8 cellular contexts compared by ENCODE assay signal in genomic region chr10:71319042-71319799, GRCh38. TPM values are rescaled to one million over a fixed set of nuclear protein-coding genes. Genes with fewer than 3 reads are reported as not detected.
DNase-seq lines count a peak whose midpoint lies in the region; ATAC-seq and TF ChIP-seq lines count a peak whose summit lies in the region.

TSS of gene SLC29A3 (plus strand) at chr10:71319259. CDS start at chr10:71319310, 51 bp downstream.

- intact Hi-C loops in Right ventricle myocardium inferior (cut with DNase I) (loop anchor here (2.0 to 5.0 kb wide), 5 partner anchors 58 to 388 kb away; no protein-coding TSS in a partner anchor), ovary (cut with DNase I) (loop anchor here (2.0 to 10.0 kb wide), 9 partner anchors 58 to 1018 kb away; no protein-coding TSS in a partner anchor)

- peak; percentile 73 for ATAC-seq in GM21825 (IDR thresholded peaks at IDR 0.05; ENCODE audit: unreplicated experiment)
- ATAC-seq in Right ventricle myocardium inferior, result peak; percentile 92

- peaks cover 42% of the 10 kb centered on the region for H3K4me1 Mint-ChIP-seq in activated naive CD4-positive, alpha-beta T cell treated with anti-CD3 and anti-CD28 coated beads, Interleukin-2, amount 50 U/mL, for 24 hours

- H3K36me3 Mint-ChIP-seq in activated naive CD4-positive, alpha-beta T cell treated with anti-CD3 and anti-CD28 coated beads, Interleukin-2, amount 50 U/mL, for 24 hours, result peaks cover 9% of the 10 kb centered on the region

- peaks cover 0 to 3% of the 10 kb centered on the region in 2 experiments for H3K36me3 ChIP-seq in SK-N-SH (replicated peaks in 1 of 2; ENCODE audit: control insufficient read depth in 1 of 2, insufficient read depth in 2 of 2, low read length in 1 of 2)
- no peaks in the 10 kb centered on the region for H3K36me3 ChIP-seq in ovary
- no peaks in the 10 kb centered on the region for H3K36me3 ChIP-seq in thymus (ENCODE audit: control insufficient read depth, insufficient read depth)

- WGBS in SK-N-SH (ENCODE audit: low lambda C conversion rate), result 2% methylated on average over 32 of the region's 62 CpGs
- WGBS in ovary, 3 donors, result 0% methylated on average over 33 to 62 of the region's 62 CpGs
- 1% methylated on average over 62 of the region's 62 CpGs for WGBS in thymus

- peak; percentile 66 for TF ChIP-seq RAD21 in SK-N-SH (IDR thresholded peaks at IDR 0.05; ENCODE audit: low read length)

- no peaks in the 10 kb centered on the region for H3K27me3 Mint-ChIP-seq in activated naive CD4-positive, alpha-beta T cell treated with anti-CD3 and anti-CD28 coated beads, Interleukin-2, amount 50 U/mL, for 24 hours

- DNase-seq in EH (ENCODE audit: low read depth) (peak; percentile 86), LoVo (ENCODE audit: low spot score) (peak; percentile 92), SK-N-SH (peak; percentile 93), Right ventricle myocardium inferior (ENCODE audit: missing footprints) (peak; percentile 91), ovary (peak; percentile 80 to 88 (median 84))

- H3K27ac ChIP-seq in SK-N-SH (ENCODE audit: low read depth in 2 of 2, low read length in 1 of 2) (peak within 1 kb of the TSS; percentile 34 to 87; a peak in 3 of 4 replicates), ovary (peak within 1 kb of the TSS; percentile 83 to 91), thymus (ENCODE audit: low read depth) (no peak within 1 kb of the TSS)

- TF ChIP-seq CTCF in SK-N-SH (IDR thresholded peaks at IDR 0.05), result peak; percentile 67
- TF ChIP-seq CTCF in ovary (IDR thresholded peaks at IDR 0.05), result peak; percentile 52 to 84 (median 73)

- H4K20me1 ChIP-seq in SK-N-SH (ENCODE audit: insufficient read depth), result no peaks in the 10 kb centered on the region

- peak; percentile 74 for TF ChIP-seq POLR2A in ovary (IDR thresholded peaks at IDR 0.05)

- CTCF ChIA-PET in SK-N-SH (lab: Yijun Ruan, JAX), result interaction anchor here (0.6 to 9.0 kb wide), 54 partner anchors 11 to 494 kb away, joined by 3 to 99 read pairs (median 4); partner anchors contain the start of gene CDH23

- peak within 1 kb of the TSS; percentile 95 for H3K4me3 Mint-ChIP-seq in activated naive CD4-positive, alpha-beta T cell treated with anti-CD3 and anti-CD28 coated beads, Interleukin-2, amount 50 U/mL, for 24 hours

- peak within 1 kb of the TSS; percentile 78 for H3K9ac ChIP-seq in SK-N-SH

- no peaks in the 10 kb centered on the region for H3K9me3 Mint-ChIP-seq in activated naive CD4-positive, alpha-beta T cell treated with anti-CD3 and anti-CD28 coated beads, Interleukin-2, amount 50 U/mL, for 24 hours

- H3K79me2 ChIP-seq in SK-N-SH (ENCODE audit: insufficient read depth), result no peaks in the 10 kb centered on the region

- H2AFZ ChIP-seq in SK-N-SH (ENCODE audit: low read depth), result peak within 1 kb of the TSS; percentile 99

- H3K4me1 ChIP-seq in SK-N-SH (ENCODE audit: control insufficient read depth in 1 of 2, insufficient read depth in 2 of 2, low read depth in 1 of 2, low read length in 1 of 2) (peaks cover 0 to 18% of the 10 kb centered on the region in 2 experiments; a peak in 1 of 4 replicates), ovary (ENCODE audit: insufficient read depth) (peaks cover 10% of the 10 kb centered on the region), thymus (ENCODE audit: control insufficient read depth, insufficient read depth, low read length) (peaks cover 3% of the 10 kb centered on the region)

- H3K9me2 ChIP-seq in SK-N-SH, result no peaks in the 10 kb centered on the region

- H3K27me3 ChIP-seq in SK-N-SH (ENCODE audit: insufficient read depth), result no peaks in the 10 kb centered on the region
- H3K27me3 ChIP-seq in ovary, result no peaks in the 10 kb centered on the region
- no peaks in the 10 kb centered on the region for H3K27me3 ChIP-seq in thymus (ENCODE audit: control insufficient read depth, insufficient read depth)

- H3K9me3 ChIP-seq in SK-N-SH, result no peaks in the 10 kb centered on the region
- no peaks in the 10 kb centered on the region for H3K9me3 ChIP-seq in ovary
- no peaks in the 10 kb centered on the region for H3K9me3 ChIP-seq in thymus (ENCODE audit: control insufficient read depth)

- H3K4me3 ChIP-seq in SK-N-SH (ENCODE audit: low read depth in 2 of 2, low read length in 1 of 2), result peak within 1 kb of the TSS; percentile 86 to 94
- peak within 1 kb of the TSS; percentile 76 for H3K4me3 ChIP-seq in ovary
- peak within 1 kb of the TSS; percentile 60 for H3K4me3 ChIP-seq in thymus (ENCODE audit: low read length)

- H3F3A ChIP-seq in SK-N-SH (replicated peaks; ENCODE audit: insufficient read depth), result peaks cover 4% of the 10 kb centered on the region

- H3K27ac Mint-ChIP-seq in activated naive CD4-positive, alpha-beta T cell treated with anti-CD3 and anti-CD28 coated beads, Interleukin-2, amount 50 U/mL, for 24 hours, result peak within 1 kb of the TSS; percentile 87

- POLR2A ChIA-PET in SK-N-SH (lab: Yijun Ruan, JAX), result interaction anchor here (0.7 to 1.9 kb wide), 10 partner anchors 11 to 398 kb away, joined by 3 to 14 read pairs (median 3); no protein-coding TSS in a partner anchor

- no peak for TF ChIP-seq EP300 in SK-N-SH (IDR thresholded peaks at IDR 0.05; ENCODE audit: borderline replicate concordance in 1 of 2, low read depth in 1 of 2, low read length in 1 of 2)
- TF ChIP-seq EP300 in ovary (IDR thresholded peaks at IDR 0.05), result no peak

- H3K4me2 ChIP-seq in SK-N-SH, result peak within 1 kb of the TSS; percentile 97

TF ChIP-seq in SK-N-SH, 30 proteins besides CTCF, POLR2A, EP300 and RAD21:
- peak; percentile 9; the same call in 1 of the 2 replicates for TF ChIP-seq FOSL2 (IDR thresholded peaks at IDR 0.05; ENCODE audit: borderline replicate concordance, low read depth)
- peak; percentile 92 for TF ChIP-seq RCOR1 (IDR thresholded peaks at IDR 0.05; ENCODE audit: low read length)
- no peak for TF ChIP-seq GABPA (IDR thresholded peaks at IDR 0.05; ENCODE audit: low read depth)
- TF ChIP-seq CHD2 (IDR thresholded peaks at IDR 0.05; ENCODE audit: low read length, partially characterized antibody), result no peak
- no peak for TF ChIP-seq JUND (IDR thresholded peaks at IDR 0.05)
- peak; percentile 58 for TF ChIP-seq SMC3 (IDR thresholded peaks at IDR 0.05; ENCODE audit: low read depth, low read length)
- TF ChIP-seq YY1 (IDR thresholded peaks at IDR 0.05; ENCODE audit: low read depth), result 0 out of 2 replicates have a peak, but pooled peaks have one; percentile 39
- TF ChIP-seq MAX (IDR thresholded peaks at IDR 0.05; ENCODE audit: low read depth), result peak; percentile 79
- no peak for TF ChIP-seq FOXM1 (IDR thresholded peaks at IDR 0.05; ENCODE audit: low read depth)
- TF ChIP-seq USF1 (IDR thresholded peaks at IDR 0.05; ENCODE audit: borderline replicate concordance, low read depth), result no peak
- TF ChIP-seq MXI1 (IDR thresholded peaks at IDR 0.05; ENCODE audit: low read depth, low read length), result peak; percentile 90
- no peak for TF ChIP-seq PBX3 (IDR thresholded peaks at IDR 0.05)
- 0 out of 2 replicates have a peak, but pooled peaks have one; percentile 45 for TF ChIP-seq FOXJ3 (CRISPR knock-in tag; IDR thresholded peaks at IDR 0.05)
- TF ChIP-seq TAF1 (IDR thresholded peaks at IDR 0.05; ENCODE audit: borderline replicate concordance, low read depth, low read length), result 0 out of 2 replicates have a peak, but pooled peaks have one; percentile 17
- TF ChIP-seq USF2 (IDR thresholded peaks at IDR 0.05; ENCODE audit: borderline replicate concordance, low read depth, low read length), result no peak
- TF ChIP-seq GATA2 (CRISPR knock-in tag; IDR thresholded peaks at IDR 0.05), result no peak
- TF ChIP-seq POLR2AphosphoS5 (IDR thresholded peaks at IDR 0.05; ENCODE audit: low read depth, low read length), result peak; percentile 41; the same call in 1 of the 2 replicates
- 0 out of 2 replicates have a peak, but pooled peaks have one; percentile 7 for TF ChIP-seq RFX5 (IDR thresholded peaks at IDR 0.05; ENCODE audit: low read length)
- peak; percentile 33; the same call in 1 of the 2 replicates for TF ChIP-seq ELF1 (IDR thresholded peaks at IDR 0.05)
- TF ChIP-seq TCF12 (IDR thresholded peaks at IDR 0.05), result no peak
- no peak for TF ChIP-seq MEF2A (IDR thresholded peaks at IDR 0.05; ENCODE audit: borderline replicate concordance, low read depth)
- TF ChIP-seq NRF1 (IDR thresholded peaks at IDR 0.05; ENCODE audit: low read depth, low read length), result 0 out of 2 replicates have a peak, but pooled peaks have one; percentile 21

RNA-seq across cellular contexts. Expression of gene SLC29A3, which starts in this region (rescaled TPM):
- 3.8 and 4.6 TPM in 2 replicates for polyA plus RNA-seq in SK-N-SH (2012; rRNA removed)
- 2.2 and 3.1 TPM in 2 replicates for polyA plus RNA-seq in SK-N-SH (2012; cell fraction: cytosol; rRNA removed)
- polyA plus RNA-seq in SK-N-SH (2012; cell fraction: nucleus; rRNA removed), result 3.6 and 4.6 TPM in 2 replicates
- 1.8 TPM for total RNA-seq in Right ventricle myocardium inferior
- 10 to 100 TPM; 10.1 to 18.3 (median 15.5) TPM for total RNA-seq in ovary
- 10 to 100 TPM; 13.1 to 16.6 TPM for polyA plus RNA-seq in ovary
- polyA plus RNA-seq in thymus, result 5.6 TPM
